ENCODE assay signal across 10 cellular contexts in genomic region chr20:53748821-53749402, GRCh38.
DNase-seq lines count a peak whose midpoint lies in the region; ATAC-seq and TF ChIP-seq lines count a peak whose summit lies in the region.
"Had no signal": no experiment of that assay in that cellular context is flagged by ENCODE, and none has a peak within 500 bp of the region (broad histone marks: within the 10 kb centered on the region; RNA-seq: fewer than 3 reads in every experiment).

No MANE protein-coding gene starts in this region.

- no peaks in the 10 kb centered on the region for H3K9me3 Mint-ChIP-seq in activated naive CD4-positive, alpha-beta T cell treated with anti-CD3 and anti-CD28 coated beads, Interleukin-2, amount 10 ng/mL, durations not matched to agents 7 days and 5 days
- H3K9me3 Mint-ChIP-seq in T-helper 1 cell treated with Interleukin-12 subunit alpha and Interleukin-12 subunit beta and Interleukin-4 antibody, amounts not matched to agents 30 μg/mL and 1 μg/mL, for 36 hours, result no peaks in the 10 kb centered on the region
- H3K9me3 Mint-ChIP-seq in stimulated activated naive CD8-positive, alpha-beta T cell treated with anti-CD3 and anti-CD28 coated beads, Interleukin-15, amount 100 ng/mL, for 72 hours, result no peaks in the 10 kb centered on the region

- H3K4me3 ChIP-seq in fibroblast of lung (replicated peaks in 1 of 4; ENCODE audit: control extremely low read depth in 1 of 4, insufficient read depth in 1 of 4, low read depth in 3 of 4, low read length in 4 of 4), result no peak overlapping the region

- peaks cover 61% of the 10 kb centered on the region for H3K4me1 Mint-ChIP-seq in activated naive CD4-positive, alpha-beta T cell treated with anti-CD3 and anti-CD28 coated beads, Interleukin-2, amount 10 ng/mL, durations not matched to agents 7 days and 5 days
- peaks cover 47% of the 10 kb centered on the region for H3K4me1 Mint-ChIP-seq in T-helper 1 cell treated with Interleukin-12 subunit alpha and Interleukin-12 subunit beta and Interleukin-4 antibody, amounts not matched to agents 30 μg/mL and 1 μg/mL, for 36 hours (ENCODE audit: low read depth)
- peaks cover 60% of the 10 kb centered on the region for H3K4me1 Mint-ChIP-seq in stimulated activated naive CD8-positive, alpha-beta T cell treated with anti-CD3 and anti-CD28 coated beads, Interleukin-15, amount 100 ng/mL, for 72 hours

- peaks cover 8% of the 10 kb centered on the region for H3K4me1 ChIP-seq in fibroblast of lung (ENCODE audit: control insufficient read depth, extremely low read depth, insufficient read depth, low read length)

- CTCF ChIA-PET in activated naive CD4-positive, alpha-beta T cell treated with anti-CD3 and anti-CD28 coated beads, Interleukin-2, amount 10 ng/mL, durations not matched to agents 7 days and 5 days (lab: Charles Lee), result interaction anchor here (0.7 to 1.2 kb wide), 4 partner anchors 42 to 127 kb away, joined by 3 to 4 read pairs (median 4); no protein-coding TSS in a partner anchor

- H2AFZ ChIP-seq in fibroblast of lung (ENCODE audit: low read length), result no peak overlapping the region

- H3K36me3 ChIP-seq in fibroblast of lung (ENCODE audit: control insufficient read depth, insufficient read depth, low read length), result no peaks in the 10 kb centered on the region

- no peaks in the 10 kb centered on the region for H3K79me2 ChIP-seq in fibroblast of lung (ENCODE audit: control insufficient read depth, insufficient read depth, low read length)

- H3K9me3 ChIP-seq in fibroblast of lung (ENCODE audit: control insufficient read depth, insufficient read depth, low read depth, low read length), result no peaks in the 10 kb centered on the region

- H3K4me2 ChIP-seq in fibroblast of lung (ENCODE audit: extremely low read depth, insufficient read depth, low read length), result no peak overlapping the region

- TF ChIP-seq CTCF in fibroblast of lung (conservative IDR thresholded peaks at IDR 0.05 in 1 of 2, IDR thresholded peaks at IDR 0.05 in 1 of 2; ENCODE audit: low read depth in 1 of 2, low read length in 2 of 2), result no peak
- TF ChIP-seq CTCF in GM20000 (IDR thresholded peaks at IDR 0.05; ENCODE audit: extremely low read depth, missing control alignments), result no peak

- peak; percentile 21 for ATAC-seq in stimulated activated naive CD8-positive, alpha-beta T cell treated with anti-CD3 and anti-CD28 coated beads, Interleukin-15, amount 100 ng/mL, for 72 hours
- no peak for ATAC-seq in GM18868 (IDR thresholded peaks at IDR 0.05; ENCODE audit: unreplicated experiment)

- H3K27me3 Mint-ChIP-seq in activated naive CD4-positive, alpha-beta T cell treated with anti-CD3 and anti-CD28 coated beads, Interleukin-2, amount 10 ng/mL, durations not matched to agents 7 days and 5 days, result no peaks in the 10 kb centered on the region
- H3K27me3 Mint-ChIP-seq in T-helper 1 cell treated with Interleukin-12 subunit alpha and Interleukin-12 subunit beta and Interleukin-4 antibody, amounts not matched to agents 30 μg/mL and 1 μg/mL, for 36 hours (ENCODE audit: low read depth), result no peaks in the 10 kb centered on the region
- no peaks in the 10 kb centered on the region for H3K27me3 Mint-ChIP-seq in stimulated activated naive CD8-positive, alpha-beta T cell treated with anti-CD3 and anti-CD28 coated beads, Interleukin-15, amount 100 ng/mL, for 72 hours
- H3K27me3 Mint-ChIP-seq: progenitor cell of endocrine pancreas had no signal

- no peaks in the 10 kb centered on the region for H4K20me1 ChIP-seq in fibroblast of lung (ENCODE audit: control insufficient read depth, extremely low read depth, insufficient read depth, low read length)

- no peak overlapping the region for H3K9ac ChIP-seq in fibroblast of lung (ENCODE audit: insufficient read depth, low read length)

- peak overlapping the region; percentile 6 for H3K27ac ChIP-seq in fibroblast of lung (ENCODE audit: insufficient read depth, low read length)
- H3K27ac ChIP-seq: RWPE1 had no signal

- peak; percentile 61 for DNase-seq in activated naive CD4-positive, alpha-beta T cell treated with anti-CD3 and anti-CD28 coated beads, Interleukin-2, amount 10 ng/mL, durations not matched to agents 7 days and 5 days
- no peak for DNase-seq in activated naive CD4-positive, alpha-beta T cell treated with Interleukin-2 at 50 U/mL for 16 hours
- DNase-seq in fibroblast of lung (ENCODE audit: low read depth in 2 of 2) (peak; percentile 65 to 87), HK-2 (ENCODE audit: unreplicated experiment) (no peak), GM20000 (ENCODE audit: low spot score) (no peak)
- DNase-seq in stimulated activated naive CD8-positive, alpha-beta T cell treated with anti-CD3 and anti-CD28 coated beads, Interleukin-15, amount 100 ng/mL, for 72 hours, result peak in 1 of 2 donors; percentile 18

- H3K4me3 Mint-ChIP-seq in activated naive CD4-positive, alpha-beta T cell treated with anti-CD3 and anti-CD28 coated beads, Interleukin-2, amount 10 ng/mL, durations not matched to agents 7 days and 5 days, result no peak overlapping the region
- H3K4me3 Mint-ChIP-seq in T-helper 1 cell treated with Interleukin-12 subunit alpha and Interleukin-12 subunit beta and Interleukin-4 antibody, amounts not matched to agents 30 μg/mL and 1 μg/mL, for 36 hours, result peak overlapping the region; percentile 2
- H3K4me3 Mint-ChIP-seq in stimulated activated naive CD8-positive, alpha-beta T cell treated with anti-CD3 and anti-CD28 coated beads, Interleukin-15, amount 100 ng/mL, for 72 hours, result peak overlapping the region; percentile 34 to 45

- no peaks in the 10 kb centered on the region for H3K27me3 ChIP-seq in fibroblast of lung (ENCODE audit: control insufficient read depth, insufficient read depth, low read length)

- H3K36me3 Mint-ChIP-seq in activated naive CD4-positive, alpha-beta T cell treated with anti-CD3 and anti-CD28 coated beads, Interleukin-2, amount 10 ng/mL, durations not matched to agents 7 days and 5 days, result no peaks in the 10 kb centered on the region
- no peaks in the 10 kb centered on the region for H3K36me3 Mint-ChIP-seq in T-helper 1 cell treated with Interleukin-12 subunit alpha and Interleukin-12 subunit beta and Interleukin-4 antibody, amounts not matched to agents 30 μg/mL and 1 μg/mL, for 36 hours (ENCODE audit: low read depth)

- H3K27ac Mint-ChIP-seq in activated naive CD4-positive, alpha-beta T cell treated with anti-CD3 and anti-CD28 coated beads, Interleukin-2, amount 10 ng/mL, durations not matched to agents 7 days and 5 days, result peak overlapping the region; percentile 84
- peak overlapping the region; percentile 67 for H3K27ac Mint-ChIP-seq in T-helper 1 cell treated with Interleukin-12 subunit alpha and Interleukin-12 subunit beta and Interleukin-4 antibody, amounts not matched to agents 30 μg/mL and 1 μg/mL, for 36 hours
- H3K27ac Mint-ChIP-seq in stimulated activated naive CD8-positive, alpha-beta T cell treated with anti-CD3 and anti-CD28 coated beads, Interleukin-15, amount 100 ng/mL, for 72 hours, result peak overlapping the region; percentile 6 to 35
- H3K27ac Mint-ChIP-seq: progenitor cell of endocrine pancreas had no signal

Comparison
In these comparisons a context has a peak if more than half of its experiments do, and no peak if none do; other contexts are left out.
1. DNase-seq: peak in activated naive CD4-positive, alpha-beta T cell treated with anti-CD3 and anti-CD28 coated beads, Interleukin-2, amount 10 ng/mL, durations not matched to agents 7 days and 5 days (single experiment) and fibroblast of lung (2 of 2); none in activated naive CD4-positive, alpha-beta T cell treated with Interleukin-2 at 50 U/mL for 16 hours (single experiment), HK-2 (single experiment) and GM20000 (single experiment).
2. H3K27ac Mint-ChIP-seq: peak in every context shown above with its lines; median percentile 84 in activated naive CD4-positive, alpha-beta T cell treated with anti-CD3 and anti-CD28 coated beads, Interleukin-2, amount 10 ng/mL, durations not matched to agents 7 days and 5 days; 67 in T-helper 1 cell treated with Interleukin-12 subunit alpha and Interleukin-12 subunit beta and Interleukin-4 antibody, amounts not matched to agents 30 μg/mL and 1 μg/mL, for 36 hours; 20 in stimulated activated naive CD8-positive, alpha-beta T cell treated with anti-CD3 and anti-CD28 coated beads, Interleukin-15, amount 100 ng/mL, for 72 hours.